ENCODE assay signal across 18 cellular contexts in genomic region chr11:95498731-95499396, GRCh38.
DNase-seq lines count a peak whose midpoint lies in the region; ATAC-seq and TF ChIP-seq lines count a peak whose summit lies in the region.
"Had no signal": no experiment of that assay in that cellular context is flagged by ENCODE, and none has a peak within 500 bp of the region (broad histone marks: within the 10 kb centered on the region; RNA-seq: fewer than 3 reads in every experiment).

No MANE protein-coding gene starts in this region.

- H3K4me1 ChIP-seq in IMR-90 (ENCODE audit: control insufficient read depth, insufficient read depth, low read length): no peaks in the 10 kb centered on the region; the same call in 1 of the 2 replicates
- H3K4me1 ChIP-seq: BLaER1 treated with 17β-estradiol and CSF1 and Interleukin-3, amounts not matched to agents 10 nM and 100 nM; pancreas had no signal

- no peak overlapping the region for H2BK5ac ChIP-seq in IMR-90 (ENCODE audit: low read depth, low read length, poor library complexity, severe bottlenecking)

- no peak overlapping the region for H3K27ac ChIP-seq in IMR-90 (ENCODE audit: insufficient read depth, low read length)
- H3K27ac ChIP-seq: BLaER1 treated with 17β-estradiol and CSF1 and Interleukin-3, amounts not matched to agents 10 nM and 100 nM; pancreas had no signal

- no TSS peak for BruUV-seq in IMR-90 (replicated peaks; lab: Mats Ljungman, UMichigan)

- H2AFZ ChIP-seq in IMR-90 (replicated peaks; ENCODE audit: low read length, poor library complexity): no peak overlapping the region

- H3K4me2 ChIP-seq in IMR-90 (ENCODE audit: low read depth, low read length): no peak overlapping the region
- H3K4me2 ChIP-seq: BLaER1 treated with 17β-estradiol and CSF1 and Interleukin-3, amounts not matched to agents 10 nM and 100 nM had no signal

- TF ChIP-seq RAD21 in IMR-90 (IDR thresholded peaks at IDR 0.05; ENCODE audit: low read length): no peak

- no peak overlapping the region for H3K9ac ChIP-seq in IMR-90 (ENCODE audit: low read depth, low read length)
- H3K9ac ChIP-seq: BLaER1 treated with 17β-estradiol and CSF1 and Interleukin-3, amounts not matched to agents 10 nM and 100 nM had no signal

- no peak overlapping the region; the same call in 1 of the 2 replicates for H3K18ac ChIP-seq in IMR-90 (ENCODE audit: low read depth, low read length)

- H3K9me3 ChIP-seq in IMR-90 (ENCODE audit: control insufficient read depth, insufficient read depth, low read length): no peaks in the 10 kb centered on the region
- H3K9me3 ChIP-seq: pancreas had no signal

- no peak overlapping the region for H3K56ac ChIP-seq in IMR-90 (ENCODE audit: extremely low read depth, insufficient read depth, low read length)

- dilution Hi-C loops in IMR-90 (cut with HindIII; ENCODE audit: low sequenced_read_pairs, unreplicated experiment): no loop called here

- peak overlapping the region; percentile 40; the same call in 1 of the 2 replicates for H2BK120ac ChIP-seq in IMR-90 (ENCODE audit: low read depth, low read length)

- H3K4ac ChIP-seq in IMR-90 (ENCODE audit: low read depth, low read length): no peak overlapping the region

- intact Hi-C loops in IMR-90 (cut with micrococcal nuclease) (no loop called here), left ventricle myocardium superior (cut with micrococcal nuclease) (loop anchor here (2.0 kb wide), 1 partner anchor 40 kb away; no protein-coding TSS in a partner anchor)

- H3K36me3 ChIP-seq in IMR-90 (ENCODE audit: control insufficient read depth, insufficient read depth, low read length): no peaks in the 10 kb centered on the region
- H3K36me3 ChIP-seq: BLaER1 treated with 17β-estradiol and CSF1 and Interleukin-3, amounts not matched to agents 10 nM and 100 nM; pancreas had no signal

- POLR2A ChIA-PET in IMR-90 (lab: Charles Lee; ENCODE audit: unreplicated experiment): no interaction called here

- H4K5ac ChIP-seq in IMR-90 (ENCODE audit: low read depth, low read length): no peak overlapping the region

- H3K79me1 ChIP-seq in IMR-90 (ENCODE audit: low read depth in 1 of 2, low read length in 2 of 2): no peaks in the 10 kb centered on the region

- TF ChIP-seq POLR2A in IMR-90 (IDR thresholded peaks at IDR 0.05; ENCODE audit: low read depth, low read length): no peak

- no peak overlapping the region for H2AK9ac ChIP-seq in IMR-90 (replicated peaks; ENCODE audit: low read depth, low read length, poor library complexity)

- H3K4me3 ChIP-seq in IMR-90 (ENCODE audit: insufficient read depth, low read depth, low read length): no peak overlapping the region
- H3K4me3 ChIP-seq: BLaER1 treated with 17β-estradiol and CSF1 and Interleukin-3, amounts not matched to agents 10 nM and 100 nM; pancreas had no signal

- H2BK20ac ChIP-seq in IMR-90 (ENCODE audit: low read depth, low read length): 0 out of 2 replicates have a peak overlapping the region, but pooled peaks have one; percentile 5

- H2BK15ac ChIP-seq in IMR-90 (ENCODE audit: low read depth, low read length): no peak overlapping the region

- in situ Hi-C loops in IMR-90 (cut with MboI; ENCODE audit: low sequenced_read_pairs): no loop called here

- H3K14ac ChIP-seq in IMR-90 (replicated peaks; ENCODE audit: low read depth, low read length): no peak overlapping the region

- no peak overlapping the region for H3K23ac ChIP-seq in IMR-90 (ENCODE audit: low read depth, low read length)

- DNase-seq in IMR-90: no peak
- DNase-seq in ecto neural progenitor cell (ENCODE audit: low spot score): peak; percentile 74
- peak; percentile 68 for DNase-seq in kidney glomerular epithelial cell (lab: John Stamatoyannopoulos, UW)
- DNase-seq in NCI-H748 (lab: John Stamatoyannopoulos, UW; ENCODE audit: unreplicated experiment): no peak
- no peak for DNase-seq in left ventricle myocardium superior
- DNase-seq in NCI-H1417 treated with DMSO at 0.1 percent for 48 hours (lab: John Stamatoyannopoulos, UW): no peak
- DNase-seq in NCI-H748 treated with DMSO at 0.1 percent for 48 hours (lab: John Stamatoyannopoulos, UW): no peak
- DNase-seq: activated CD4-positive, alpha-beta T cell treated with anti-CD3 and anti-CD28 coated beads, Interleukin-2, amount 50 U/mL, for 1 hour; activated gamma-delta T cell treated with Interleukin-2 at 50 U/mL for 16 hours; amniotic stem cell; cerebellar nuclear complex; NCI-H1436; NCI-H345; pancreas; Right ventricle myocardium superior; stimulated activated CD4-positive, alpha-beta T cell treated with anti-CD3 and anti-CD28 coated beads, Interleukin-4, amount 100 ng/mL, for 1 hour; T-helper 1 cell had no signal

- peaks cover 3% of the 10 kb centered on the region for H3K27me3 ChIP-seq in IMR-90 (ENCODE audit: control insufficient read depth, insufficient read depth, low read length)
- H3K27me3 ChIP-seq: pancreas had no signal

- TF ChIP-seq CTCF in IMR-90 (conservative IDR thresholded peaks at IDR 0.05; ENCODE audit: low read depth, low read length): no peak

- H4K20me1 ChIP-seq in IMR-90 (ENCODE audit: insufficient read depth, low read length): no peaks in the 10 kb centered on the region

- no peaks in the 10 kb centered on the region for H3K9me1 ChIP-seq in IMR-90 (ENCODE audit: insufficient read depth, low read length)

- WGBS in IMR-90 (ENCODE audit: extremely low coverage in 2 of 2, insufficient read length in 1 of 2), 2 experiments: 72% methylated on average over 2 of the region's 2 CpGs; no CpG with 5 or more reads in 1 of the 2 experiments

- no peak overlapping the region for H2AK5ac ChIP-seq in IMR-90 (ENCODE audit: low read depth, low read length)

- ATAC-seq in IMR-90 (ENCODE audit: low read depth) (peak; percentile 27; the same call in 1 of the 2 replicates), left ventricle myocardium superior (no peak)
- ATAC-seq: pancreas had no signal

- CTCF ChIA-PET in IMR-90 (lab: Yijun Ruan, JAX): interaction anchor here (0.9 kb wide), 1 partner anchor 9 kb away, joined by 4 read pairs; no protein-coding TSS in a partner anchor

- H4K8ac ChIP-seq in IMR-90 (ENCODE audit: low read depth in 2 of 2, low read length in 2 of 2): no peak overlapping the region

- H4K91ac ChIP-seq in IMR-90 (ENCODE audit: insufficient read depth, low read depth, low read length): peak overlapping the region; percentile 41; the same call in 1 of the 2 replicates

TF ChIP-seq in IMR-90, 13 proteins besides CTCF, POLR2A, EP300 and RAD21:
- TF ChIP-seq MAZ (IDR thresholded peaks at IDR 0.05; ENCODE audit: borderline replicate concordance, low read depth, low read length) (no peak), CHD1 (IDR thresholded peaks at IDR 0.05; ENCODE audit: low read depth, low read length) (no peak), BHLHE40 (IDR thresholded peaks at IDR 0.05; ENCODE audit: low read depth, low read length) (no peak), USF2 (IDR thresholded peaks at IDR 0.05; ENCODE audit: low read depth, low read length) (no peak), SMC3 (IDR thresholded peaks at IDR 0.05; ENCODE audit: low read depth, low read length) (no peak), NFE2L2 (IDR thresholded peaks at IDR 0.05; ENCODE audit: low read depth, low read length) (no peak), CEBPB (IDR thresholded peaks at IDR 0.05; ENCODE audit: low read depth, low read length) (no peak), RCOR1 (IDR thresholded peaks at IDR 0.05; ENCODE audit: insufficient replicate concordance, low read length) (no peak), ELK1 (IDR thresholded peaks at IDR 0.05; ENCODE audit: borderline replicate concordance, low read depth, low read length) (no peak), RFX5 (IDR thresholded peaks at IDR 0.05; ENCODE audit: low read depth, low read length) (no peak), MAFK (IDR thresholded peaks at IDR 0.05; ENCODE audit: low read depth, low read length) (no peak), MXI1 (IDR thresholded peaks at IDR 0.05; ENCODE audit: borderline replicate concordance, low read depth, low read length) (no peak), FOS (IDR thresholded peaks at IDR 0.05; ENCODE audit: low read depth, low read length) (no peak)

Comparison
In these comparisons a context has a peak if more than half of its experiments do, and no peak if none do; other contexts are left out.
1. DNase-seq: peak in ecto neural progenitor cell (single experiment) and kidney glomerular epithelial cell (single experiment); none in IMR-90 (single experiment), NCI-H748 (single experiment), left ventricle myocardium superior (single experiment), NCI-H1417 treated with DMSO at 0.1 percent for 48 hours (single experiment) and NCI-H748 treated with DMSO at 0.1 percent for 48 hours (single experiment).